ENCODE assay signal across 1 cellular context in the genomic region with DNA sequence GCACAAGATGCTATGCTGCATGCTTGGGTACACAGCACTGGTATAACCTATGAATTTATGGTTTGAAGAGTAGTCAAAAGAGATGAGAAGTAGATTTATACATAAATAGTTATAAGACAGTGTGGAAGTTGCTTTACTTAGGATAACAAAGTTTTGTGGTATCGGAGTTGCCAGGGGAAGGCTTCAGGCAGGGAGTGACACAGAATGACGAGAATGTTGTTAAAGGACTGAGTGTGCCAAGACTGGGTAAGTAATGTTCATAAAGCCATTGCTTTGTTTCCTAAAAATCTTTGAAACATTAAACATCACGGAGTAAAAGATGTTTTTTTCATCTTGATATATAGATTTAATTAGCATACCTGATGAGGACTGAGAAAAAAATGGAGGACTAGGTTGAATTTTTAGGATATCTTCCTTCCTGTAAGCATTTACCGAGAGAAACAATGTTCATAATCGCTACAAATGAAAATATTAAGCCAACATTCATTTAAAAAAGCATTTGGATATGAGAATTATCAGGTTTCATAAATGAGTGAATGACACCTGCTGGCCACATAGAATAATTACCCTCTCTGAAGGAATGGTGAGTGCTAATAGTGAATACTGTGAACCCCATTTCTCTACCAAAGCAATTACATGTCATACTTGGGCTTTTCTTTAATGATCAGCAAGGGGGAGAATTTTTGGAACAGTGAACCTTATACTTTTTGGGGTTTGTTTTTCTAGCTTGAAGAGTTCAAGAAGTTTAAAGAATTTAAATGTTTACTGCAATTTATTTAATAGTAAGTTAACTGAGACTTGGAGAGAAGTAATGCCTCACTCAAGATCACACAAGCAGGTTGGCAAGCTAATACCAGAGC.
TF ChIP-seq lines count a peak whose summit lies in the region.

No MANE protein-coding gene starts in this region.

TF ChIP-seq in HepG2, 621 proteins besides CTCF, POLR2A, EP300 and RAD21:
- no peak for TF ChIP-seq ZNF766 (CRISPR knock-in tag; IDR thresholded peaks at IDR 0.05; ENCODE audit: borderline replicate concordance)
- no peak for TF ChIP-seq ZNF501 (CRISPR knock-in tag; IDR thresholded peaks at IDR 0.05)
- TF ChIP-seq STAG1 (CRISPR knock-in tag; IDR thresholded peaks at IDR 0.05), result peak; percentile 59
- TF ChIP-seq SMC3 (IDR thresholded peaks at IDR 0.05; ENCODE audit: low read length), result peak; percentile 40; the same call in 1 of the 2 replicates
TF ChIP-seq in HepG2: peak in this region for 2.
